ENCODE assay signal across 8 cellular contexts in the genomic region with DNA sequence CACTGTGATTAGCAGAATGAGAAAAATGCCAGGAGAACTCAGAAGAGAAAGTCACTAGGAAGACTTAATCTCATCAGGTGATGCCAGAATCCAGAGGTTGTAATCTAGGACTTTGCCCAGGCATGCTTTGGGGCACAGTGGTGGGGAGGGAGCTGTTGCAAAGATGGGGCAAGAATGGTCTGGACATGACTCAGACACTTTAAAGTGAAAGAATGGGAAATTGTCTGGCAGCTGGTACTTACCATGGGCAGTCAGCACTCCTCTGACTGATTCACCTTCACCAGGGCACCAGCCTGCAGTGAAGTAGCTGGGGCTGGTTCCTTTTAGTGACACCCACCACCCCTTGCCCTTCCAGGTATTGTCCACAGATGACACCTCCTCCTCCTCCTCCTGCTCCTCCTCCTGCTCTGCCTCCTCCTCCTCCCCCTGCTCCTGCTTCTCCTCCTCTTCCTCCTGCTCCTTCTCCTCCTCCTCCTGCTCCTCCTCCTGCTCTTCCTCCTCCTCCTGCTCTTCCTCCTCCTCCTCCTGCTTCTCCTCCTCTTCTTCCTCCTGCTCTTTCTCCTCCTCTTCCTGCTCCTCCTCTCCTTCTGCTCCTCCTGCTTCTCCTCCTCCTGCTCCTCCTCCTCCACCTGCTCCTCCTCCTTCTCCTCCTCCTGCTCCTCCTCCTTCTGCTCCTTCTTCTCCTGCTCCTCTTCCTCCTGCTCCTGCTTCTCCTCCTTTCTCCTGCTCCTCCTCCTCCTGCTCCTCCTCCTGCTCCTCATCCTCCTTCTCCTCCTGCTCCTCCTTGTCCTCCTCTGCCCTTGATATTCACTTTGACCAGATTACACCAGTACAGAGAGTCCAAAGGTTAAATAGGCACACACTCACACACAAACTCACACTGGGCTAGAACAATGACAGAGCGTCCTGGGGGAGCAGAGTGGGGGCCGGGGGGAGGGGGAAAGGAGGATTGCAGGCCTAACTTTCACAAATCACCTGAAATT. TPM values are rescaled to one million over a fixed set of nuclear protein-coding genes. Genes with fewer than 3 reads are reported as not detected.
DNase-seq lines count a peak whose midpoint lies in the region; ATAC-seq and TF ChIP-seq lines count a peak whose summit lies in the region.

Gene CHD9NB (minus strand): TSS at position 379 of the 983 bp plus-strand sequence. CDS start 8,739 bp downstream, outside the sequence.

- DNase-seq in activated naive CD4-positive, alpha-beta T cell treated with anti-CD3 and anti-CD28 coated beads, Interleukin-2, amount 10 ng/mL, durations not matched to agents 7 days and 5 days: no peak
- DNase-seq in activated naive CD4-positive, alpha-beta T cell treated with Interleukin-2 at 50 U/mL for 16 hours: no peak
- DNase-seq in MM.1S (peak; percentile 44), astrocyte of the spinal cord (ENCODE audit: low read depth, low spot score) (peak; percentile 82), lower lobe of right lung (no peak), esophagus muscularis mucosa (ENCODE audit: extremely low spot score) (no peak)

- intact Hi-C loops in lower lobe of right lung (cut with DNase I) (no loop called here), esophagus muscularis mucosa (cut with DNase I) (loop anchor here (2.0 to 10.0 kb wide), 3 partner anchors 110 to 232 kb away; no protein-coding TSS in a partner anchor)

- ATAC-seq in lower lobe of right lung (peak; percentile 32 to 52), GM21825 (IDR thresholded peaks at IDR 0.05; ENCODE audit: unreplicated experiment) (no peak), HG02571 (IDR thresholded peaks at IDR 0.05; ENCODE audit: unreplicated experiment) (no peak)

- H3K9me3 Mint-ChIP-seq in activated naive CD4-positive, alpha-beta T cell treated with anti-CD3 and anti-CD28 coated beads, Interleukin-2, amount 10 ng/mL, durations not matched to agents 7 days and 5 days: no peaks in the 10 kb centered on the region

- H3K4me1 ChIP-seq in MM.1S (ENCODE audit: low read length) (peaks cover 12% of the 10 kb centered on the region), lower lobe of right lung (peaks cover 39% of the 10 kb centered on the region), esophagus muscularis mucosa (peaks cover 27 to 46% (median 34%) of the 10 kb centered on the region in 4 donors)

- peak within 1 kb of the TSS; percentile 17 for H3K4me2 ChIP-seq in MM.1S (ENCODE audit: low read depth, low read length)

- no peak within 1 kb of the TSS for H3K9ac ChIP-seq in MM.1S (ENCODE audit: low read length)

- H3K27me3 Mint-ChIP-seq in activated naive CD4-positive, alpha-beta T cell treated with anti-CD3 and anti-CD28 coated beads, Interleukin-2, amount 10 ng/mL, durations not matched to agents 7 days and 5 days: peaks cover 8% of the 10 kb centered on the region

- peak within 1 kb of the TSS; percentile 26 for H3K4me3 Mint-ChIP-seq in activated naive CD4-positive, alpha-beta T cell treated with anti-CD3 and anti-CD28 coated beads, Interleukin-2, amount 10 ng/mL, durations not matched to agents 7 days and 5 days

- no peaks in the 10 kb centered on the region for H4K20me1 ChIP-seq in MM.1S (ENCODE audit: insufficient read depth, low read length)

- in situ Hi-C loops in astrocyte of the spinal cord (cut with HindIII; ENCODE audit: low sequenced_read_pairs): no loop called here

- H3K27ac ChIP-seq in MM.1S (ENCODE audit: low read length) (no peak within 1 kb of the TSS; the same call in 1 of the 2 replicates), lower lobe of right lung (no peak within 1 kb of the TSS), esophagus muscularis mucosa (replicated peaks in 1 of 4) (no peak within 1 kb of the TSS)

- H2AFZ ChIP-seq in MM.1S (ENCODE audit: low read length): peak within 1 kb of the TSS; percentile 81

- H3K27me3 ChIP-seq in MM.1S (replicated peaks; ENCODE audit: insufficient read depth, low read length) (no peaks in the 10 kb centered on the region), lower lobe of right lung (ENCODE audit: low read depth) (no peaks in the 10 kb centered on the region), esophagus muscularis mucosa (peaks cover 0 to 3% (median 0%) of the 10 kb centered on the region in 4 donors)

- no peak for TF ChIP-seq POLR2A in esophagus muscularis mucosa (IDR thresholded peaks at IDR 0.05; ENCODE audit: low read depth)

- H3K36me3 Mint-ChIP-seq in activated naive CD4-positive, alpha-beta T cell treated with anti-CD3 and anti-CD28 coated beads, Interleukin-2, amount 10 ng/mL, durations not matched to agents 7 days and 5 days: no peaks in the 10 kb centered on the region

- H3K4me3 ChIP-seq in MM.1S (ENCODE audit: low read length) (peak within 1 kb of the TSS; percentile 37), astrocyte of the spinal cord (ENCODE audit: low read depth, low read length) (peak within 1 kb of the TSS; percentile 19), lower lobe of right lung (no peak within 1 kb of the TSS), esophagus muscularis mucosa (no peak within 1 kb of the TSS)

- CTCF ChIA-PET in activated naive CD4-positive, alpha-beta T cell treated with anti-CD3 and anti-CD28 coated beads, Interleukin-2, amount 10 ng/mL, durations not matched to agents 7 days and 5 days (lab: Charles Lee): interaction anchor here (0.6 to 0.7 kb wide), 2 partner anchors 35 to 866 kb away, joined by 3 read pairs; no protein-coding TSS in a partner anchor

- H3K79me2 ChIP-seq in MM.1S (ENCODE audit: low read length): peaks cover 25% of the 10 kb centered on the region

- no peaks in the 10 kb centered on the region for H3K9me2 ChIP-seq in MM.1S (replicated peaks; ENCODE audit: insufficient read depth, low read length)

- TF ChIP-seq CTCF in MM.1S (IDR thresholded peaks at IDR 0.05; ENCODE audit: low read length) (no peak), astrocyte of the spinal cord (IDR thresholded peaks at IDR 0.05; ENCODE audit: low read depth, low read length) (no peak), lower lobe of right lung (IDR thresholded peaks at IDR 0.05) (no peak), esophagus muscularis mucosa (IDR thresholded peaks at IDR 0.05) (no peak)

- H3K36me3 ChIP-seq in MM.1S (replicated peaks; ENCODE audit: insufficient read depth, low read length): no peaks in the 10 kb centered on the region
- no peaks in the 10 kb centered on the region for H3K36me3 ChIP-seq in lower lobe of right lung
- no peaks in the 10 kb centered on the region for H3K36me3 ChIP-seq in esophagus muscularis mucosa

- peak within 1 kb of the TSS; percentile 17 for H3K27ac Mint-ChIP-seq in activated naive CD4-positive, alpha-beta T cell treated with anti-CD3 and anti-CD28 coated beads, Interleukin-2, amount 10 ng/mL, durations not matched to agents 7 days and 5 days

- no peaks in the 10 kb centered on the region for H3K9me3 ChIP-seq in MM.1S (replicated peaks; ENCODE audit: insufficient read depth, low read length)
- no peaks in the 10 kb centered on the region for H3K9me3 ChIP-seq in lower lobe of right lung
- H3K9me3 ChIP-seq in esophagus muscularis mucosa: no peaks in the 10 kb centered on the region

- no peak for TF ChIP-seq EP300 in esophagus muscularis mucosa (IDR thresholded peaks at IDR 0.05)

- 32% methylated on average over 2 of the region's 2 CpGs for WGBS in esophagus muscularis mucosa

- peaks cover 29% of the 10 kb centered on the region for H3K4me1 Mint-ChIP-seq in activated naive CD4-positive, alpha-beta T cell treated with anti-CD3 and anti-CD28 coated beads, Interleukin-2, amount 10 ng/mL, durations not matched to agents 7 days and 5 days

- H3F3A ChIP-seq in MM.1S (ENCODE audit: insufficient read depth, low read length): no peaks in the 10 kb centered on the region; the same call in 1 of the 2 replicates

RNA-seq across cellular contexts. Expression of gene CHD9NB, which starts in this region (rescaled TPM):
- total RNA-seq in lower lobe of right lung (12.4 TPM), esophagus muscularis mucosa (1 to 10 TPM in 1 of 4 donors, under 1 TPM in 3; 0.19 to 1.2 (median 0.42) TPM)

Comparison
In these comparisons a context has a peak if more than half of its experiments do, and no peak if none do; other contexts are left out.
1. DNase-seq: peak in MM.1S (single experiment) and astrocyte of the spinal cord (single experiment); none in activated naive CD4-positive, alpha-beta T cell treated with anti-CD3 and anti-CD28 coated beads, Interleukin-2, amount 10 ng/mL, durations not matched to agents 7 days and 5 days (single experiment), activated naive CD4-positive, alpha-beta T cell treated with Interleukin-2 at 50 U/mL for 16 hours (single experiment), lower lobe of right lung (single experiment) and esophagus muscularis mucosa (single experiment).
2. H3K4me3 ChIP-seq: peak in MM.1S (single experiment) and astrocyte of the spinal cord (single experiment); none in lower lobe of right lung (single experiment) and esophagus muscularis mucosa (0 of 4).
3. ATAC-seq: peak in lower lobe of right lung (2 of 2); none in GM21825 (single experiment) and HG02571 (single experiment).